In the genomic region with DNA sequence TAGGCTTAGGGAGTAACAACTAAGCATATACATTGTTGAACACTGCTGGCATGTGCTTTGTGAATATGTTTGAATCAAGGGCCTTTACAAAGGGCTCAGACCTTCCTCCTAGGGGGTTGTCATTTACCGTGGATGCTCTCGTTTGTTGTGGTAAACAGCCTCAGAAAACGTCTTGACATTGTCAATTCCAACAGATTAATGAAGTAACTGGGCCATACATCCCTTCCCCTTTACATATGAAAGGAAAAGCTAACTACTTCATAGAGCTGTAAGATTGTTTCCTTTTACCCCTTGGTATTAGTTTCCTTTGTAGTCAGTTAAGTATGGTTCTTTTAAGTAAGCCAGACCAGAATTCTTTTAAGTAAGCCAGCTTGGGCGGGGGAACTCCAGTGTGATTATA, we compare ENCODE assay signal across 21 cellular contexts. TPM values are rescaled to one million over a fixed set of nuclear protein-coding genes. Genes with fewer than 3 reads are reported as not detected.
"Had no signal": no experiment of that assay in that cellular context is flagged by ENCODE, and none has a peak within 500 bp of the region (broad histone marks: within the 10 kb centered on the region; RNA-seq: fewer than 3 reads in every experiment).

No MANE protein-coding gene starts in this region.

- DNase-seq: activated CD4-positive, alpha-beta memory T cell treated with anti-CD3 and anti-CD28 coated beads, Interleukin-2, amount 10 ng/mL, durations not matched to agents 7 days and 5 days; activated CD4-positive, alpha-beta T cell treated with anti-CD3 and anti-CD28 coated beads for 4 hours; activated effector memory CD4-positive, alpha-beta T cell treated with Interleukin-2 at 50 U/mL for 16 hours; activated naive CD4-positive, alpha-beta T cell treated with anti-CD3 and anti-CD28 coated beads, Interleukin-2, amount 50 U/mL, for 16 hours; activated T-cell treated with anti-CD3 and anti-CD28 coated beads, Interleukin-2, amount 50 U/mL, for 4 hours; adrenal gland; caudate nucleus; effector CD4-positive, alpha-beta T cell; esophagus squamous epithelium; mammary epithelial cell; natural killer cell; right cardiac atrium; stimulated activated CD4-positive, alpha-beta T cell treated with anti-CD3 and anti-CD28 coated beads, Interleukin-4, amount 100 ng/mL, for 24 hours; stimulated activated naive CD4-positive, alpha-beta T cell treated with Interleukin-2 at 50 U/mL for 16 hours; substantia nigra; T-helper 2 cell; transverse colon had no signal

- H3K27ac ChIP-seq: adrenal gland, esophagus squamous epithelium, hepatocyte, prostate gland, skin epidermis, transverse colon, vagina had no signal

- H3K36me3 Mint-ChIP-seq: natural killer cell had no signal

- H3K4me3 ChIP-seq: adrenal gland, esophagus squamous epithelium, hepatocyte, prostate gland, skin epidermis, transverse colon, vagina had no signal

- H3K9me3 ChIP-seq: adrenal gland, esophagus squamous epithelium, prostate gland, transverse colon, vagina had no signal

- H3K36me3 ChIP-seq: adrenal gland, esophagus squamous epithelium, prostate gland, transverse colon, vagina had no signal

- H3K27me3 ChIP-seq: adrenal gland, esophagus squamous epithelium, hepatocyte, transverse colon, vagina had no signal

- H3K4me1 ChIP-seq: adrenal gland, esophagus squamous epithelium, prostate gland, transverse colon, vagina had no signal

- H3K9me3 Mint-ChIP-seq: activated CD4-positive, alpha-beta memory T cell treated with anti-CD3 and anti-CD28 coated beads, Interleukin-2, amount 10 ng/mL, durations not matched to agents 7 days and 5 days; activated T-cell treated with anti-CD3 and anti-CD28 coated beads, Interleukin-2, amount 50 U/mL, for 4 hours; natural killer cell had no signal

- H3K4me3 Mint-ChIP-seq: activated CD4-positive, alpha-beta memory T cell treated with anti-CD3 and anti-CD28 coated beads, Interleukin-2, amount 10 ng/mL, durations not matched to agents 7 days and 5 days; activated T-cell treated with anti-CD3 and anti-CD28 coated beads, Interleukin-2, amount 50 U/mL, for 4 hours; natural killer cell had no signal

- H3K4me1 Mint-ChIP-seq: activated CD4-positive, alpha-beta memory T cell treated with anti-CD3 and anti-CD28 coated beads, Interleukin-2, amount 10 ng/mL, durations not matched to agents 7 days and 5 days had no signal

- H3K27me3 Mint-ChIP-seq: activated CD4-positive, alpha-beta memory T cell treated with anti-CD3 and anti-CD28 coated beads, Interleukin-2, amount 10 ng/mL, durations not matched to agents 7 days and 5 days had no signal

- H3K27ac Mint-ChIP-seq: activated CD4-positive, alpha-beta memory T cell treated with anti-CD3 and anti-CD28 coated beads, Interleukin-2, amount 10 ng/mL, durations not matched to agents 7 days and 5 days; natural killer cell had no signal

RNA-seq across cellular contexts. Expression of a gene that starts 42.9 kb away (rescaled TPM):
- total RNA-seq: activated CD4-positive, alpha-beta memory T cell treated with anti-CD3 and anti-CD28 coated beads, Interleukin-2, amount 10 ng/mL, durations not matched to agents 7 days and 5 days had no signal
